ENCODE assay signal across 8 cellular contexts in genomic region chr13:21034602-21035190, GRCh38. TPM values are rescaled to one million over a fixed set of nuclear protein-coding genes. Genes with fewer than 3 reads are reported as not detected.
DNase-seq lines count a peak whose midpoint lies in the region; ATAC-seq, FAIRE-seq and TF ChIP-seq lines count a peak whose summit lies in the region.

No MANE protein-coding gene starts in this region.

- TF ChIP-seq RAD21 in GM12878 (IDR thresholded peaks at IDR 0.05; ENCODE audit: insufficient read depth, low read depth, low read length): peak; percentile 48; the same call in 1 of the 2 replicates

- intact Hi-C loops in GM12878 (cut with micrococcal nuclease; ENCODE audit: unreplicated experiment): no loop called here
- intact Hi-C loops in tibial artery (cut with DNase I; ENCODE audit: low total_unique reads): no loop called here
- intact Hi-C loops in testis (cut with DNase I; ENCODE audit: low total_unique reads): no loop called here

- BruUV-seq in GM12878 (replicated peaks; lab: Mats Ljungman, UMichigan): no TSS peak

- CTCF ChIA-PET in GM12878 (lab: Yijun Ruan, JAX): interaction anchor here (0.6 to 1.0 kb wide), 4 partner anchors 14 to 24 kb away, joined by 3 to 4 read pairs (median 3); no protein-coding TSS in a partner anchor
- CTCF ChIA-PET in CD8-positive, alpha-beta memory T cell (lab: Charles Lee): interaction anchor here (1.3 kb wide), 1 partner anchor 10 kb away, joined by 3 read pairs; no protein-coding TSS in a partner anchor

- SMC1A ChIA-PET in GM12878 (lab: Charles Lee; ENCODE audit: uncharacterized antibody, unreplicated experiment): interaction anchor here (0.6 to 1.2 kb wide), 2 partner anchors 24 to 145 kb away, joined by 3 read pairs; no protein-coding TSS in a partner anchor

- peaks cover 4% of the 10 kb centered on the region; the same call in 1 of the 2 replicates for H3K4me1 ChIP-seq in H9 (ENCODE audit: insufficient read depth, low read length)
- H3K4me1 ChIP-seq in GM12878 (ENCODE audit: control insufficient read depth, insufficient read depth, low read length): peaks cover 14% of the 10 kb centered on the region
- H3K4me1 ChIP-seq in tibial artery: peaks cover 9 to 73% (median 44%) of the 10 kb centered on the region in 4 donors
- no peaks in the 10 kb centered on the region for H3K4me1 ChIP-seq in CD8-positive, alpha-beta memory T cell (ENCODE audit: insufficient read depth, low read length)
- H3K4me1 ChIP-seq in testis: peaks cover 23% of the 10 kb centered on the region

- no peak for TF ChIP-seq POLR2A in GM12878 (IDR thresholded peaks at IDR 0.05; ENCODE audit: low read depth, low read length)
- TF ChIP-seq POLR2A in testis (IDR thresholded peaks at IDR 0.05): no peak

- ATAC-seq in GM12878: peak; percentile 69

- H3K4me3 Mint-ChIP-seq in H9: no peak overlapping the region
- no peak overlapping the region for H3K4me3 Mint-ChIP-seq in CD8-positive, alpha-beta memory T cell

- DNase-seq in H9 (peak; percentile 51), GM12878 (ENCODE audit: low read depth, low spot score) (no peak), kidney glomerular epithelial cell (lab: John Stamatoyannopoulos, UW) (peak; percentile 39), tibial artery (peak in 1 of 2 donors; percentile 26), NCI-H2196 (lab: John Stamatoyannopoulos, UW; ENCODE audit: unreplicated experiment) (no peak), NCI-H524 (lab: John Stamatoyannopoulos, UW) (no peak), testis (no peak)
- no peak for DNase-seq in CD8-positive, alpha-beta memory T cell

- TF ChIP-seq CTCF in H9 (conservative IDR thresholded peaks at IDR 0.05) (peak; percentile 45), GM12878 (IDR thresholded peaks at IDR 0.05 in 2 of 3, conservative IDR thresholded peaks at IDR 0.05 in 1 of 3; ENCODE audit: control insufficient read depth in 2 of 3, extremely low read depth in 1 of 3, insufficient read depth in 1 of 3, low read depth in 3 of 3, low read length in 3 of 3) (peak; percentile 18 to 28 (median 22); a peak in 4 of 6 replicates), tibial artery (IDR thresholded peaks at IDR 0.05) (peak in 1 of 2 experiments; percentile 33), testis (IDR thresholded peaks at IDR 0.05) (no peak)

- H3K27me3 Mint-ChIP-seq in H9 (ENCODE audit: low read depth): no peaks in the 10 kb centered on the region
- H3K27me3 Mint-ChIP-seq in CD8-positive, alpha-beta memory T cell: peaks cover 4 to 15% of the 10 kb centered on the region in 2 donors

- no peak overlapping the region for H2BK12ac ChIP-seq in H9 (ENCODE audit: insufficient read length, low read depth, low read length)

- peaks cover 6% of the 10 kb centered on the region for H3K79me1 ChIP-seq in H9 (ENCODE audit: insufficient read depth, low read depth, low read length, poor library complexity, severe bottlenecking)

- POLR2A ChIA-PET in GM12878 (lab: Charles Lee): no interaction called here
- POLR2A ChIA-PET in CD8-positive, alpha-beta memory T cell (lab: Charles Lee): no interaction called here

- H3K9me3 Mint-ChIP-seq in H9: no peaks in the 10 kb centered on the region
- H3K9me3 Mint-ChIP-seq in CD8-positive, alpha-beta memory T cell: peaks cover 0 to 3% (median 0%) of the 10 kb centered on the region in 5 donors

- H3K9me3 ChIP-seq in H9 (ENCODE audit: control insufficient read depth, low read depth, low read length): no peaks in the 10 kb centered on the region
- H3K9me3 ChIP-seq in GM12878 (replicated peaks; ENCODE audit: control insufficient read depth, insufficient read depth, low read length): no peaks in the 10 kb centered on the region; the same call in 2 of the 3 replicates
- no peaks in the 10 kb centered on the region for H3K9me3 ChIP-seq in tibial artery
- no peaks in the 10 kb centered on the region for H3K9me3 ChIP-seq in CD8-positive, alpha-beta memory T cell (ENCODE audit: low read length)
- no peaks in the 10 kb centered on the region for H3K9me3 ChIP-seq in testis

- FAIRE-seq in GM12878 (lab: Jason Lieb, UNC): no peak

- no peak overlapping the region for H3K27ac ChIP-seq in H9 (ENCODE audit: insufficient read length, low read depth, low read length)
- no peak overlapping the region for H3K27ac ChIP-seq in GM12878 (ENCODE audit: control insufficient read depth, insufficient read depth)
- peak overlapping the region; percentile 77 to 87 for H3K27ac ChIP-seq in tibial artery
- H3K27ac ChIP-seq in CD8-positive, alpha-beta memory T cell (ENCODE audit: low read depth, low read length): no peak overlapping the region
- H3K27ac ChIP-seq in testis: peak overlapping the region in 1 of 2 donors; percentile 41

- RAD21 ChIA-PET in GM12878 (lab: Charles Lee; ENCODE audit: unreplicated experiment): interaction anchor here (1.5 kb wide), 2 partner anchors 23 to 91 kb away, joined by 3 to 7 read pairs; no protein-coding TSS in a partner anchor

- TF ChIP-seq EP300 in GM12878 (IDR thresholded peaks at IDR 0.05; ENCODE audit: borderline replicate concordance in 1 of 2, control insufficient read depth in 1 of 2, low read depth in 2 of 2, low read length in 2 of 2): no peak

- H3K36me3 ChIP-seq in GM12878 (ENCODE audit: control insufficient read depth in 2 of 2, insufficient read depth in 2 of 2, low read length in 1 of 2) (no peaks in the 10 kb centered on the region), tibial artery (peaks cover 0 to 3% (median 0%) of the 10 kb centered on the region in 3 donors), testis (ENCODE audit: low read depth, missing control alignments) (no peaks in the 10 kb centered on the region)
- H3K36me3 ChIP-seq in CD8-positive, alpha-beta memory T cell (ENCODE audit: insufficient read depth, low read length): no peaks in the 10 kb centered on the region

- H4K91ac ChIP-seq in H9 (ENCODE audit: insufficient read length, low read depth, low read length): no peak overlapping the region

- no peak overlapping the region for H4K5ac ChIP-seq in H9 (ENCODE audit: insufficient read length, low read depth, low read length)

- H3K4ac ChIP-seq in H9 (ENCODE audit: low read depth, low read length): no peak overlapping the region

- H2BK5ac ChIP-seq in H9 (ENCODE audit: insufficient read length, low read length): no peak overlapping the region

- H3T11ph ChIP-seq in H9 (ENCODE audit: low read length): no peak overlapping the region

- H2AFZ ChIP-seq in H9 (ENCODE audit: low read length): no peak overlapping the region
- H2AFZ ChIP-seq in GM12878 (ENCODE audit: control insufficient read depth, low read depth, low read length): peak overlapping the region; percentile 1

- H3K4me2 ChIP-seq in H9 (ENCODE audit: insufficient read depth, insufficient read length, low read length) (no peak overlapping the region), GM12878 (ENCODE audit: control insufficient read depth, insufficient read depth) (0 out of 2 replicates have a peak overlapping the region, but pooled peaks have one; percentile 7)

- H3K18ac ChIP-seq in H9 (ENCODE audit: insufficient read length, low read depth, low read length): no peak overlapping the region

- no peak overlapping the region for H3K14ac ChIP-seq in H9 (ENCODE audit: insufficient read depth, low read length)

- no peak overlapping the region for H2BK20ac ChIP-seq in H9 (ENCODE audit: low read depth, low read length, poor library complexity, severe bottlenecking)

- no peak overlapping the region for H2BK120ac ChIP-seq in H9 (ENCODE audit: low read depth, low read length, poor library complexity, severe bottlenecking)

- H3K4me1 Mint-ChIP-seq in H9: peaks cover 42 to 43% of the 10 kb centered on the region in 2 experiments
- H3K4me1 Mint-ChIP-seq in CD8-positive, alpha-beta memory T cell: peaks cover 8 to 19% (median 16%) of the 10 kb centered on the region in 3 donors

- no peak overlapping the region for H3K56ac ChIP-seq in H9 (ENCODE audit: insufficient read length, low read depth, low read length)

- no CpG with 5 or more reads among the region's 8 CpGs for WGBS in H9 (ENCODE audit: extremely low coverage, insufficient read length, low lambda C conversion rate)
- WGBS in GM12878 (ENCODE audit: insufficient coverage, insufficient replicate concordance, low lambda C conversion rate, missing lambda C conversion rate): 39% methylated on average over 8 of the region's 8 CpGs
- WGBS in testis, 2 donors: 45 to 46% methylated on average over 8 of the region's 8 CpGs

- H3K27me3 ChIP-seq in H9 (ENCODE audit: insufficient read depth, low read length) (no peaks in the 10 kb centered on the region), GM12878 (replicated peaks in 1 of 2; ENCODE audit: control insufficient read depth in 2 of 2, insufficient read depth in 2 of 2, low read length in 1 of 2) (no peaks in the 10 kb centered on the region), tibial artery (no peaks in the 10 kb centered on the region), testis (no peaks in the 10 kb centered on the region)
- no peaks in the 10 kb centered on the region for H3K27me3 ChIP-seq in CD8-positive, alpha-beta memory T cell (ENCODE audit: insufficient read depth, low read length, poor library complexity, severe bottlenecking)

- H3K9ac ChIP-seq in H9 (ENCODE audit: extremely low read depth, insufficient read length, low read length): no peak overlapping the region
- H3K9ac ChIP-seq in GM12878 (ENCODE audit: control insufficient read depth, insufficient read depth, low read length): no peak overlapping the region

- H4K8ac ChIP-seq in H9 (replicated peaks; ENCODE audit: insufficient read length, low read depth, low read length): no peak overlapping the region

- in situ Hi-C loops in GM12878 (cut with MboI): no loop called here

- H3K4me3 ChIP-seq in GM12878 (no peak overlapping the region), tibial artery (no peak overlapping the region), testis (no peak overlapping the region)
- no peak overlapping the region for H3K4me3 ChIP-seq in CD8-positive, alpha-beta memory T cell (ENCODE audit: low read length)

- no peaks in the 10 kb centered on the region for H3K23me2 ChIP-seq in H9 (ENCODE audit: insufficient read length, low read depth, low read length, poor library complexity, severe bottlenecking)

- no peak overlapping the region for H2BK15ac ChIP-seq in H9 (ENCODE audit: low read depth, low read length)

- H3K79me2 ChIP-seq in H9 (ENCODE audit: insufficient read depth, low read length) (peaks cover 40% of the 10 kb centered on the region; the same call in 1 of the 2 replicates), GM12878 (ENCODE audit: control insufficient read depth, insufficient read depth, low read length) (no peaks in the 10 kb centered on the region)

- H4K20me1 ChIP-seq in H9 (ENCODE audit: control insufficient read depth, insufficient read depth, insufficient read length) (no peaks in the 10 kb centered on the region), GM12878 (ENCODE audit: control insufficient read depth, insufficient read depth) (no peaks in the 10 kb centered on the region)

- no peak overlapping the region for H3K23ac ChIP-seq in H9 (ENCODE audit: insufficient read length, low read depth, low read length)

- H2AK5ac ChIP-seq in H9 (ENCODE audit: insufficient read length, low read length): no peak overlapping the region

- H3K36me3 Mint-ChIP-seq in H9 (ENCODE audit: insufficient read depth in 1 of 3, low read depth in 3 of 3): peaks cover 3 to 15% (median 8%) of the 10 kb centered on the region in 3 experiments; a peak in 5 of 7 replicates
- peaks cover 0 to 4% (median 0%) of the 10 kb centered on the region in 3 donors for H3K36me3 Mint-ChIP-seq in CD8-positive, alpha-beta memory T cell

- H3K27ac Mint-ChIP-seq in H9: peak overlapping the region in 2 of 3 experiments; percentile 54 to 88; a peak in 4 of 7 replicates
- no peak overlapping the region for H3K27ac Mint-ChIP-seq in CD8-positive, alpha-beta memory T cell

RNA-seq across cellular contexts. Expression of gene LATS2, which starts 26.7 kb away (rescaled TPM):
- 16.8 and 20.0 TPM in 2 replicates for total RNA-seq in H9 (2021)
- 6.5 and 8.9 TPM in 2 replicates for total RNA-seq in GM12878 (2013; cell fraction: nucleolus; rRNA removed)
- total RNA-seq in GM12878 (2014; rRNA removed): 3.2 and 3.7 TPM in 2 replicates
- 2.8 and 2.9 TPM in 2 replicates for total RNA-seq in GM12878 (2014; rRNA removed; fragmentation: Illumina TruSeq; extraction: Trizol)
- 7.8 and 9.8 TPM in 2 replicates for total RNA-seq in GM12878 (2021)
- 1.1 TPM for polyA plus RNA-seq in GM12878 (2011; ENCODE audit: low read depth)
- 1.0 TPM in 2 replicates for polyA plus RNA-seq in GM12878 (2011; rRNA removed)
- polyA plus RNA-seq in GM12878 (2011; cell fraction: cytosol; rRNA removed): 1.0 and 1.5 TPM in 2 replicates
- polyA plus RNA-seq in GM12878 (2011; cell fraction: nucleus; rRNA removed): 0.88 and 2.0 TPM in 2 replicates
- polyA plus RNA-seq in GM12878 (2012): 1.9 and 2.4 TPM in 2 replicates
- polyA plus RNA-seq in GM12878 (2014; fragmentation: Illumina TruSeq; extraction: Trizol): 3.3 TPM in 2 replicates
- polyA plus RNA-seq in GM12878 (2014; fragmentation: Nextera tagmentation; extraction: Ambion mirVana): 1 to 10 TPM in 1 of 2 experiments, under 1 TPM in 1; 0.90 to 1.1 TPM
- 3.2 and 6.0 TPM in 2 replicates for polyA plus RNA-seq in GM12878 (2014; rRNA removed)
- 1 to 10 TPM in 1 of 2 experiments, under 1 TPM in 1; 0.91 to 1.2 TPM for polyA plus RNA-seq in GM12878 (2016; fragmentation: Nextera tagmentation; extraction: Ambion mirVana)
- 1.5 and 1.6 TPM in 2 replicates for polyA minus RNA-seq in GM12878 (2011; rRNA and poly(A)+ RNA removed)
- 1.1 and 1.2 TPM in 2 replicates for polyA minus RNA-seq in GM12878 (2011; cell fraction: cytosol; rRNA and poly(A)+ RNA removed)
- 0.85 and 0.96 TPM in 2 replicates for polyA minus RNA-seq in GM12878 (2011; cell fraction: nucleus; rRNA and poly(A)+ RNA removed)
- 1 to 10 TPM; 1.4 to 1.9 TPM for total RNA-seq in CD8-positive, alpha-beta memory T cell
- 0.66 TPM for polyA plus RNA-seq in CD8-positive, alpha-beta memory T cell
- 10 to 100 TPM; 36.5 to 40.2 TPM for total RNA-seq in testis
- polyA plus RNA-seq in testis (ENCODE audit: insufficient read depth, low read depth, low replicate concordance): 35.6 TPM

Comparison
In these comparisons a context has a peak if more than half of its experiments do, and no peak if none do; other contexts are left out.
1. DNase-seq: peak in H9 (single experiment) and kidney glomerular epithelial cell (single experiment); none in GM12878 (single experiment), NCI-H2196 (single experiment), CD8-positive, alpha-beta memory T cell (0 of 5), NCI-H524 (0 of 2) and testis (single experiment).
2. H3K27ac ChIP-seq: peak in tibial artery (2 of 2); none in H9 (single experiment), GM12878 (single experiment) and CD8-positive, alpha-beta memory T cell (single experiment).
3. H3K27ac Mint-ChIP-seq: peak in H9 (2 of 3); none in CD8-positive, alpha-beta memory T cell (0 of 8).
4. CTCF ChIP-seq: peak in H9 (single experiment) and GM12878 (3 of 3); none in testis (0 of 3).